Comparison of ENCODE assay signal across 17 cellular contexts in the genomic region with DNA sequence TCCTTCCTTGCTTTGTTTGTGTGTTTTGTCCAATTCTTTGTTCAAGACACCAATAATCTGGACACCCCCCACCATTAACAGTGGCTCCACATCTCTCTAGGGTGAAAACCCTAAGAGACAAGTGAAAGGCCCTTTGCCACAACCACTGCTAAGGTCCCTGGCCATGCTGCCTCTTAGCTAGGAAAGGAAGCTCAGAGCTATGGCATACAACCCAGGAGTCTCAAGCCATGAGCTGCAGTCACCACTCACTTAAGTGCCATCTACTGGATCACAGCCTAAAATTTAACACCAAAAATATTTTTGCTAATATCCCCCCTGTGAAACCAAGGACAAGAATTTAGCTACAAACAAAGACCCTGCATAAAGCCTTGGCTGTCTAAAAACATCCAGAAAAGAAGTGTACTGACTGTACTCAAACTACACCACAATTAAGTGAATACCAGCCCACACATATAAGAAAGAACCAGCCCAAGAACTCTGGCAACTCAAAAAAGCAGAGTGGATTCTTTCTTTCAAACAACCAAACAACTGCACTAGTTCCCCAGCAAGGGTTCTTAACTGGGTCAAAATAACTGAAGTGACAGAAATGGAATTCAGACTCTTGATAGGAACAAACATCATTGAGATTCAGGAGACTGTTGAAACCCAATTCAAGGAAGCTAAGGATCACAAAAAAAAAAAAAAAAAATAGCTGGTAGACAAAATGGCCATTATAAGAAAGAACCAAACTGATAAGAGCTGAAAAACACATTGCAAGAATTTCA.
A peak's percentile ranks its signal among the peaks of the same experiment; 100 is the strongest.
DNase-seq lines count a peak whose midpoint lies in the region; ATAC-seq and TF ChIP-seq lines count a peak whose summit lies in the region.
"Had no signal": no experiment of that assay in that cellular context is flagged by ENCODE, and none has a peak within 500 bp of the region (broad histone marks: within the 10 kb centered on the region; RNA-seq: fewer than 3 reads in every experiment).

No MANE protein-coding gene starts in this region.

- no peak overlapping the region for H3K4me3 ChIP-seq in ACC112 (ENCODE audit: low read depth, low read length)
- no peak overlapping the region for H3K4me3 ChIP-seq in lower lobe of right lung
- no peak overlapping the region for H3K4me3 ChIP-seq in upper lobe of right lung
- H3K4me3 ChIP-seq in body of pancreas = no peak overlapping the region
- H3K4me3 ChIP-seq: BLaER1 treated with 17β-estradiol and CSF1 and Interleukin-3, amounts not matched to agents 10 nM and 100 nM; GM23248; HAP-1; K562 had no signal

- no peaks in the 10 kb centered on the region for H3K79me2 ChIP-seq in ACC112 (ENCODE audit: control insufficient read depth, insufficient read depth, low read length, unreplicated experiment)

- H3K27me3 Mint-ChIP-seq in HFFc6 (ENCODE audit: insufficient read depth) = peaks cover 9% of the 10 kb centered on the region

- no peaks in the 10 kb centered on the region for H3K4me1 Mint-ChIP-seq in HFFc6 (ENCODE audit: low read depth)
- H3K4me1 Mint-ChIP-seq: B cell had no signal

- H2AFZ ChIP-seq in ACC112 (ENCODE audit: low read length, unreplicated experiment) = peak overlapping the region; percentile 43
- H2AFZ ChIP-seq: GM23248 had no signal

- no peak for DNase-seq in HFFc6
- DNase-seq in lower lobe of right lung = no peak
- DNase-seq in upper lobe of right lung = no peak
- DNase-seq in effector CD4-positive, alpha-beta T cell = no peak
- DNase-seq in body of pancreas = no peak
- DNase-seq: 8988T; CD8-positive, alpha-beta T cell; DMS 273 treated with DMSO at 0.1 percent for 48 hours; DMS53; GM23248; IMR-90 had no signal

- TF ChIP-seq CTCF in HFFc6 (IDR thresholded peaks at IDR 0.05) (no peak), lower lobe of right lung (IDR thresholded peaks at IDR 0.05) (no peak), upper lobe of right lung (IDR thresholded peaks at IDR 0.05) (no peak), body of pancreas (IDR thresholded peaks at IDR 0.05) (no peak)

- H3K27ac ChIP-seq in ACC112 (ENCODE audit: low read depth, low read length) (no peak overlapping the region), lower lobe of right lung (peak overlapping the region; percentile 15), upper lobe of right lung (peak overlapping the region; percentile 48), body of pancreas (no peak overlapping the region)
- H3K27ac ChIP-seq: BLaER1 treated with 17β-estradiol and CSF1 and Interleukin-3, amounts not matched to agents 10 nM and 100 nM; GM23248 had no signal

- H3K9me3 Mint-ChIP-seq in HFFc6 = no peaks in the 10 kb centered on the region
- H3K9me3 Mint-ChIP-seq: CD8-positive, alpha-beta T cell had no signal

- H3K4me1 ChIP-seq in ACC112 (ENCODE audit: control insufficient read depth, insufficient read depth, low read length, unreplicated experiment) (no peaks in the 10 kb centered on the region), lower lobe of right lung (peaks cover 9% of the 10 kb centered on the region), upper lobe of right lung (peaks cover 6% of the 10 kb centered on the region), body of pancreas (no peaks in the 10 kb centered on the region)
- H3K4me1 ChIP-seq: BLaER1 treated with 17β-estradiol and CSF1 and Interleukin-3, amounts not matched to agents 10 nM and 100 nM; HAP-1 had no signal

- peak; percentile 81 to 94 for ATAC-seq in lower lobe of right lung
- peak; percentile 75 for ATAC-seq in upper lobe of right lung
- no peak for ATAC-seq in HG03521 (IDR thresholded peaks at IDR 0.05; ENCODE audit: unreplicated experiment)
- no peak for ATAC-seq in body of pancreas
- ATAC-seq: CD8-positive, alpha-beta T cell; K562 had no signal

- H3K36me3 ChIP-seq in ACC112 (ENCODE audit: insufficient read depth, low read length) (no peaks in the 10 kb centered on the region; the same call in 1 of the 2 replicates), lower lobe of right lung (no peaks in the 10 kb centered on the region), upper lobe of right lung (no peaks in the 10 kb centered on the region), body of pancreas (replicated peaks in 1 of 2; ENCODE audit: insufficient read depth in 1 of 2, low read depth in 2 of 2) (no peaks in the 10 kb centered on the region)
- H3K36me3 ChIP-seq: BLaER1 treated with 17β-estradiol and CSF1 and Interleukin-3, amounts not matched to agents 10 nM and 100 nM; HAP-1 had no signal

- H3K4me3 Mint-ChIP-seq in HFFc6 = peak overlapping the region; percentile 44; the same call in 1 of the 2 replicates
- H3K4me3 Mint-ChIP-seq: B cell; CD8-positive, alpha-beta T cell had no signal

- TF ChIP-seq POLR2A in body of pancreas (IDR thresholded peaks at IDR 0.05) = no peak

- intact Hi-C loops in lower lobe of right lung (cut with DNase I) (no loop called here), upper lobe of right lung (cut with DNase I) (no loop called here), body of pancreas (cut with DNase I) (no loop called here)

- H3K36me3 Mint-ChIP-seq in HFFc6 (ENCODE audit: low read depth) = no peaks in the 10 kb centered on the region
- H3K36me3 Mint-ChIP-seq: CD8-positive, alpha-beta T cell had no signal

- no peaks in the 10 kb centered on the region for H3K27me3 ChIP-seq in ACC112 (ENCODE audit: insufficient read depth, low read length)
- no peaks in the 10 kb centered on the region for H3K27me3 ChIP-seq in lower lobe of right lung (ENCODE audit: low read depth)
- H3K27me3 ChIP-seq in upper lobe of right lung = no peaks in the 10 kb centered on the region
- H3K27me3 ChIP-seq in body of pancreas = no peaks in the 10 kb centered on the region
- H3K27me3 ChIP-seq: BLaER1 treated with 17β-estradiol and CSF1 and Interleukin-3, amounts not matched to agents 10 nM and 100 nM had no signal

- H3K9me3 ChIP-seq in lower lobe of right lung = no peaks in the 10 kb centered on the region
- H3K9me3 ChIP-seq in upper lobe of right lung = no peaks in the 10 kb centered on the region
- H3K9me3 ChIP-seq in body of pancreas = no peaks in the 10 kb centered on the region
- H3K9me3 ChIP-seq: BLaER1 treated with 17β-estradiol and CSF1 and Interleukin-3, amounts not matched to agents 10 nM and 100 nM; HAP-1 had no signal

- no peak overlapping the region for H3K27ac Mint-ChIP-seq in HFFc6
- H3K27ac Mint-ChIP-seq: B cell; CD8-positive, alpha-beta T cell had no signal

Comparison
In these comparisons a context has a peak if more than half of its experiments do, and no peak if none do; other contexts are left out.
1. H3K27ac ChIP-seq: peak in lower lobe of right lung (single experiment) and upper lobe of right lung (single experiment); none in ACC112 (single experiment) and body of pancreas (0 of 4).
2. ATAC-seq: peak in lower lobe of right lung (2 of 2) and upper lobe of right lung (single experiment); none in HG03521 (single experiment) and body of pancreas (single experiment).